Comparison of ENCODE assay signal across 11 cellular contexts in genomic region chr16:48444574-48444973, GRCh38. TPM values are rescaled to one million over a fixed set of nuclear protein-coding genes. Genes with fewer than 3 reads are reported as not detected.
DNase-seq lines count a peak whose midpoint lies in the region; ATAC-seq and TF ChIP-seq lines count a peak whose summit lies in the region.
"Had no signal": no experiment of that assay in that cellular context is flagged by ENCODE, and none has a peak within 500 bp of the region (broad histone marks: within the 10 kb centered on the region; RNA-seq: fewer than 3 reads in every experiment).

No MANE protein-coding gene starts in this region.

- H3K36me3 ChIP-seq in gastrocnemius medialis = no peaks in the 10 kb centered on the region

- peak overlapping the region; percentile 17 to 43 (median 26) for H3K27ac ChIP-seq in gastrocnemius medialis

- intact Hi-C loops in gastrocnemius medialis (cut with DNase I; ENCODE audit: low total_unique reads) = no loop called here

- H3K9me3 ChIP-seq in gastrocnemius medialis = no peaks in the 10 kb centered on the region

- no peak for TF ChIP-seq CTCF in gastrocnemius medialis (IDR thresholded peaks at IDR 0.05 in 4 of 5, conservative IDR thresholded peaks at IDR 0.05 in 1 of 5)

- H3K4me1 ChIP-seq in gastrocnemius medialis = peaks cover 0 to 10% of the 10 kb centered on the region in 2 donors

- TF ChIP-seq POLR2A in gastrocnemius medialis (IDR thresholded peaks at IDR 0.05) = no peak

- no peak overlapping the region for H3K4me3 ChIP-seq in gastrocnemius medialis

- in situ Hi-C loops in gastrocnemius medialis (cut with MboI; ENCODE audit: low sequenced_read_pairs in 4 of 4) = no loop called here

- no peaks in the 10 kb centered on the region for H3K27me3 ChIP-seq in gastrocnemius medialis

- ATAC-seq in gastrocnemius medialis (peak; percentile 53 to 74), GM19324 (IDR thresholded peaks at IDR 0.05; ENCODE audit: low FRiP score, unreplicated experiment) (no peak), GM18511 (IDR thresholded peaks at IDR 0.05; ENCODE audit: unreplicated experiment) (no peak)
- ATAC-seq: activated CD4-positive, alpha-beta T cell treated with anti-CD3 and anti-CD28 coated beads for 36 hours had no signal

- DNase-seq in ELR (ENCODE audit: low read depth) (peak; percentile 94), T1000 (lab: John Stamatoyannopoulos, UW) (peak; percentile 11), glomerular visceral epithelial cell (ENCODE audit: extremely low spot score) (peak; percentile 49), gastrocnemius medialis (peak in 1 of 2 donors; percentile 18), mucosa of gallbladder (ENCODE audit: low spot score) (no peak), NCI-H1105 treated with DMSO at 0.1 percent for 48 hours (lab: John Stamatoyannopoulos, UW) (no peak)
- DNase-seq: activated CD4-positive, alpha-beta T cell treated with anti-CD3 and anti-CD28 coated beads for 36 hours; cortex of kidney; NCI-H2227 treated with DMSO at 0.1 percent for 48 hours had no signal

RNA-seq across cellular contexts. Expression of gene SIAH1, which starts 59.4 kb away (rescaled TPM):
- 10 to 100 TPM; 19.9 to 21.0 (median 20.1) TPM for total RNA-seq in gastrocnemius medialis
- total RNA-seq in mucosa of gallbladder = 22.2 TPM

Comparison
In these comparisons a context has a peak if more than half of its experiments do, and no peak if none do; other contexts are left out.
1. DNase-seq: peak in ELR (single experiment), T1000 (single experiment) and glomerular visceral epithelial cell (single experiment); none in mucosa of gallbladder (single experiment) and NCI-H1105 treated with DMSO at 0.1 percent for 48 hours (single experiment).
2. ATAC-seq: peak in gastrocnemius medialis (2 of 2); none in GM19324 (single experiment) and GM18511 (single experiment).